Comparison of ENCODE assay signal across 1 cellular context in the genomic region with DNA sequence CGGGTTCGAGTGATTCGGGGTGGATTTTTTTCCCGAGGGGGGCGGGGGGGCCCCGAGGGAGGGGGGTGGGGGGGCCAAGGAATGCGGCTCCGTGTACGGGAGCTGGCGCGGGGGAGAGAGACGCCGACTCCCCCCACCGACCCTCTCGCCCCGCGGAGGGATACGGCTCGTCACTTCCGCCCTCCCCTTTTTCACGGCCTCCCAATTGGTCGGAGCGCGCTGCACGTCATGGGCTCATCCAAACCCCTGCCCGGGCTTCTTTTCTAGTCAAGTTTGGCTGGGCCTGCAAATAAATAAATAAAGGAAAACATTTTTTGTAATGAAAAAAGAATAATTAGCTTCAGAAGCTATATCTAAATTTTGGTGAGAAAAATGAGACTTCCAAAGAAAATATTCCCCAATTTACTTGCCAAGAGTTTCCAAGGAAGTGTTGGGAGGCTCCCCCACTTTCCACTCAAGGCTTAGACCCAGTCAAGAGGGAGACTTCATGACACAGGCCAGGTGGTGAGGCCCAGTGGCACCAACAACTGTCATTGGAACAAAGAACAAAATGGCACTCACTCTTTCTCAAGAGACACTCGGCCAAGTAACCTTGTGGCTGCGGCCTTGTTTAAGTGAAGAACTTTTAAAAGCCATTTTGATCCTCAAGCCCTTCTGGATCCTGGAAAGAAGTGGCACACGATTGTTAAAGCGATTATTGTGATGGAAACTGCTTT.
TF ChIP-seq lines count a peak whose summit lies in the region.

Gene POGZ (minus strand): TSS at position 164 of the 716 bp plus-strand sequence. CDS start 17,290 bp downstream, outside the sequence.

TF ChIP-seq in K562, 482 proteins besides CTCF, POLR2A, EP300 and RAD21 (continued from another document and continues in another):
- TF ChIP-seq, protein P1, sequence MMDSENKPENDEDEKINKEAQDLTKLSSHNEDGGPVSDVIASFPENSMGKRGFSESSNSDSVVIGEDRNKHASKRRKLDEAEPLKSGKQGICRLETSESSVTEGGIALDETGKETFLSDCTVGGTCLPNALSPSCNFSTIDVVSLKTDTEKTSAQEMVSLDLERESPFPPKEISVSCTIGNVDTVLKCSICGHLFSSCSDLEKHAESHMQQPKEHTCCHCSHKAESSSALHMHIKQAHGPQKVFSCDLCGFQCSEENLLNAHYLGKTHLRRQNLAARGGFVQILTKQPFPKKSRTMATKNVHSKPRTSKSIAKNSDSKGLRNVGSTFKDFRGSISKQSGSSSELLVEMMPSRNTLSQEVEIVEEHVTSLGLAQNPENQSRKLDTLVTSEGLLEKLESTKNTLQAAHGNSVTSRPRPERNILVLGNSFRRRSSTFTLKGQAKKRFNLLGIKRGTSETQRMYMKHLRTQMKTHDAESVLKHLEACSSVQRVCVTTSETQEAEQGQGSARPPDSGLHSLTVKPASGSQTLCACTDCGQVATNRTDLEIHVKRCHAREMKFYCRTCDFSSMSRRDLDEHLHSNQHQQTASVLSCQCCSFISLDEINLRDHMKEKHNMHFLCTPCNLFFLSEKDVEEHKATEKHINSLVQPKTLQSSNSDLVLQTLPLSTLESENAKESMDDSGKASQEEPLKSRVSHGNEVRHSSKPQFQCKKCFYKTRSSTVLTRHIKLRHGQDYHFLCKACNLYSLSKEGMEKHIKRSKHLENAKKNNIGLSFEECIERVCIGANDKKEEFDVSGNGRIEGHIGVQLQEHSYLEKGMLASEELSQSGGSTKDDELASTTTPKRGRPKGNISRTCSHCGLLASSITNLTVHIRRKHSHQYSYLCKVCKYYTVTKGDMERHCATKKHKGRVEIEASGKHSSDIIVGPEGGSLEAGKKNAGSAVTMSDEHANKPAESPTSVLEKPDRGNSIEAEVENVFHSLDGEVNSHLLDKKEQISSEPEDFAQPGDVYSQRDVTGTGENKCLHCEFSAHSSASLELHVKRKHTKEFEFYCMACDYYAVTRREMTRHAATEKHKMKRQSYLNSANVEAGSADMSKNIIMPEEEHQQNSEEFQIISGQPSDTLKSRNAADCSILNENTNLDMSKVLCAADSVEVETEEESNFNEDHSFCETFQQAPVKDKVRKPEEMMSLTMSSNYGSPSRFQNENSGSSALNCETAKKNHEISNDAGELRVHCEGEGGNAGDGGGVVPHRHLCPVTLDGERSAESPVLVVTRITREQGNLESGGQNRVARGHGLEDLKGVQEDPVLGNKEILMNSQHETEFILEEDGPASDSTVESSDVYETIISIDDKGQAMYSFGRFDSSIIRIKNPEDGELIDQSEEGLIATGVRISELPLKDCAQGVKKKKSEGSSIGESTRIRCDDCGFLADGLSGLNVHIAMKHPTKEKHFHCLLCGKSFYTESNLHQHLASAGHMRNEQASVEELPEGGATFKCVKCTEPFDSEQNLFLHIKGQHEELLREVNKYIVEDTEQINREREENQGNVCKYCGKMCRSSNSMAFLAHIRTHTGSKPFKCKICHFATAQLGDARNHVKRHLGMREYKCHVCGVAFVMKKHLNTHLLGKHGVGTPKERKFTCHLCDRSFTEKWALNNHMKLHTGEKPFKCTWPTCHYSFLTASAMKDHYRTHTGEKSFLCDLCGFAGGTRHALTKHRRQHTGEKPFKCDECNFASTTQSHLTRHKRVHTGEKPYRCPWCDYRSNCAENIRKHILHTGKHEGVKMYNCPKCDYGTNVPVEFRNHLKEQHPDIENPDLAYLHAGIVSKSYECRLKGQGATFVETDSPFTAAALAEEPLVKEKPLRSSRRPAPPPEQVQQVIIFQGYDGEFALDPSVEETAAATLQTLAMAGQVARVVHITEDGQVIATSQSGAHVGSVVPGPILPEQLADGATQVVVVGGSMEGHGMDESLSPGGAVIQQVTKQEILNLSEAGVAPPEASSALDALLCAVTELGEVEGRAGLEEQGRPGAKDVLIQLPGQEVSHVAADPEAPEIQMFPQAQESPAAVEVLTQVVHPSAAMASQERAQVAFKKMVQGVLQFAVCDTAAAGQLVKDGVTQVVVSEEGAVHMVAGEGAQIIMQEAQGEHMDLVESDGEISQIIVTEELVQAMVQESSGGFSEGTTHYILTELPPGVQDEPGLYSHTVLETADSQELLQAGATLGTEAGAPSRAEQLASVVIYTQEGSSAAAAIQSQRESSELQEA (IDR thresholded peaks at IDR 0.05; ENCODE audit: low read depth), result no peak
- TF ChIP-seq ZNF23 (CRISPR knock-in tag; IDR thresholded peaks at IDR 0.05), result 0 out of 2 replicates have a peak, but pooled peaks have one; percentile 29
- peak; percentile 33; the same call in 1 of the 2 replicates for TF ChIP-seq TOE1 (IDR thresholded peaks at IDR 0.05; ENCODE audit: borderline replicate concordance)
- no peak for TF ChIP-seq TOE1 (CRISPR knock-in tag; IDR thresholded peaks at IDR 0.05; ENCODE audit: borderline replicate concordance, low read depth)
- no peak for TF ChIP-seq RAD51 (IDR thresholded peaks at IDR 0.05; ENCODE audit: borderline replicate concordance, low read depth)
- no peak for TF ChIP-seq HMBOX1 (IDR thresholded peaks at IDR 0.05)
- no peak for TF ChIP-seq BCOR (IDR thresholded peaks at IDR 0.05)
- TF ChIP-seq PRDM10 (IDR thresholded peaks at IDR 0.05; ENCODE audit: partially characterized antibody), result peak; percentile 98
- peak; percentile 86 for TF ChIP-seq ZNF592 (IDR thresholded peaks at IDR 0.05)
- TF ChIP-seq MYC (IDR thresholded peaks at IDR 0.05; ENCODE audit: low read depth, low read length), result no peak
- TF ChIP-seq MYC (CRISPR knock-in tag; IDR thresholded peaks at IDR 0.05; ENCODE audit: borderline replicate concordance, low read depth), result 0 out of 2 replicates have a peak, but pooled peaks have one; percentile 33
- TF ChIP-seq ZNF668 (CRISPR knock-in tag; IDR thresholded peaks at IDR 0.05), result 0 out of 2 replicates have a peak, but pooled peaks have one; percentile 19
- TF ChIP-seq NFYB (IDR thresholded peaks at IDR 0.05; ENCODE audit: extremely low read depth, insufficient read length), result peak; percentile 80
- no peak for TF ChIP-seq NR4A1 (CRISPR knock-in tag; IDR thresholded peaks at IDR 0.05)
- peak; percentile 90 for TF ChIP-seq NR4A1 (tag; IDR thresholded peaks at IDR 0.05)
- TF ChIP-seq EP400 (IDR thresholded peaks at IDR 0.05), result peak; percentile 69
- no peak for TF ChIP-seq CBFB (CRISPR knock-in tag; IDR thresholded peaks at IDR 0.05)
- 0 out of 2 replicates have a peak, but pooled peaks have one; percentile 40 for TF ChIP-seq FOXO4 (CRISPR knock-in tag; IDR thresholded peaks at IDR 0.05)
- peak; percentile 87 for TF ChIP-seq CXXC5 (CRISPR knock-in tag; IDR thresholded peaks at IDR 0.05)
- TF ChIP-seq HMGN3 (IDR thresholded peaks at IDR 0.05; ENCODE audit: borderline replicate concordance, extremely low read depth, insufficient read length, low read depth, low read length), result peak; percentile 74
- TF ChIP-seq ZNF395 (CRISPR knock-in tag; IDR thresholded peaks at IDR 0.05), result peak; percentile 90
- TF ChIP-seq, protein P2, sequence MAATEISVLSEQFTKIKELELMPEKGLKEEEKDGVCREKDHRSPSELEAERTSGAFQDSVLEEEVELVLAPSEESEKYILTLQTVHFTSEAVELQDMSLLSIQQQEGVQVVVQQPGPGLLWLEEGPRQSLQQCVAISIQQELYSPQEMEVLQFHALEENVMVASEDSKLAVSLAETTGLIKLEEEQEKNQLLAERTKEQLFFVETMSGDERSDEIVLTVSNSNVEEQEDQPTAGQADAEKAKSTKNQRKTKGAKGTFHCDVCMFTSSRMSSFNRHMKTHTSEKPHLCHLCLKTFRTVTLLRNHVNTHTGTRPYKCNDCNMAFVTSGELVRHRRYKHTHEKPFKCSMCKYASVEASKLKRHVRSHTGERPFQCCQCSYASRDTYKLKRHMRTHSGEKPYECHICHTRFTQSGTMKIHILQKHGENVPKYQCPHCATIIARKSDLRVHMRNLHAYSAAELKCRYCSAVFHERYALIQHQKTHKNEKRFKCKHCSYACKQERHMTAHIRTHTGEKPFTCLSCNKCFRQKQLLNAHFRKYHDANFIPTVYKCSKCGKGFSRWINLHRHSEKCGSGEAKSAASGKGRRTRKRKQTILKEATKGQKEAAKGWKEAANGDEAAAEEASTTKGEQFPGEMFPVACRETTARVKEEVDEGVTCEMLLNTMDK (IDR thresholded peaks at IDR 0.05; ENCODE audit: borderline replicate concordance, insufficient read depth, low read depth, low read length, poor library complexity, severe bottlenecking), result no peak
- TF ChIP-seq ZNF75A (CRISPR knock-in tag; IDR thresholded peaks at IDR 0.05), result no peak
- peak; percentile 86 for TF ChIP-seq ATF7 (IDR thresholded peaks at IDR 0.05)
